ENCODE assay signal across 28 cellular contexts in genomic region chr20:63756648-63756991, GRCh38. TPM values are rescaled to one million over a fixed set of nuclear protein-coding genes. Genes with fewer than 3 reads are reported as not detected.
A peak's percentile ranks its signal among the peaks of the same experiment; 100 is the strongest.
DNase-seq lines count a peak whose midpoint lies in the region; ATAC-seq, FAIRE-seq and TF ChIP-seq lines count a peak whose summit lies in the region.
"Had no signal": no experiment of that assay in that cellular context is flagged by ENCODE, and none has a peak within 500 bp of the region (broad histone marks: within the 10 kb centered on the region; RNA-seq: fewer than 3 reads in every experiment).

No MANE protein-coding gene starts in this region.

- H3K36me3 Mint-ChIP-seq in central memory CD8-positive, alpha-beta T cell (ENCODE audit: insufficient read depth) = no peaks in the 10 kb centered on the region
- H3K36me3 Mint-ChIP-seq: stimulated activated memory B cell treated with anti-CD40 and anti-IgM and Interleukin-4, amounts not matched to agents 10 μg/mL and 1 μg/mL and 100 μg/mL, for 72 hours had no signal

- intact Hi-C loops in HepG2 (cut with micrococcal nuclease; ENCODE audit: unreplicated experiment) = no loop called here
- intact Hi-C loops in right lobe of liver (cut with DNase I) = no loop called here
- intact Hi-C loops in spleen (cut with DNase I; ENCODE audit: low total_unique reads) = no loop called here

- no peak for DNase-seq in HepG2 (ENCODE audit: low spot score)
- no peak for DNase-seq in right lobe of liver
- DNase-seq in NB4 (ENCODE audit: low read depth) = peak; percentile 72
- peak in 1 of 2 donors; percentile 40 for DNase-seq in central memory CD8-positive, alpha-beta T cell (ENCODE audit: low spot score in 2 of 2)
- DNase-seq in spleen = no peak
- no peak for DNase-seq in cerebellar cortex (ENCODE audit: low spot score)
- DNase-seq in GM19238 (ENCODE audit: insufficient read length, low spot score) = no peak
- DNase-seq: activated B cell treated with CpG ODN at 0.5 μM for 24 hours; activated gamma-delta T cell treated with Interleukin-2 at 50 U/mL for 16 hours; activated T-cell treated with anti-CD3 and anti-CD28 coated beads, Interleukin-2, amount 50 U/mL, for 4 hours; adrenal gland; Caco-2; DMS79; NCI-H1417; NCI-H2029 treated with DMSO at 0.1 percent for 48 hours; NCI-H226; NCI-H774; ovary; SJCRH30; stimulated activated CD4-positive, alpha-beta T cell treated with anti-CD3 and anti-CD28 coated beads, Interleukin-4, amount 100 ng/mL, for 24 hours; testis had no signal

- H3K4me1 ChIP-seq in HepG2 (ENCODE audit: insufficient read depth, low read length) (peaks cover 25% of the 10 kb centered on the region), right lobe of liver (no peaks in the 10 kb centered on the region), spleen (peaks cover 0 to 49% (median 21%) of the 10 kb centered on the region in 6 donors)
- H3K4me1 ChIP-seq: adrenal gland, Caco-2, SJCRH30, testis had no signal

- H4K20me1 ChIP-seq in HepG2 (ENCODE audit: insufficient read depth, low read length) = no peaks in the 10 kb centered on the region

- H3K27me3 ChIP-seq in HepG2 (ENCODE audit: control insufficient read depth in 1 of 2, insufficient read depth in 2 of 2, low read length in 2 of 2) (peaks cover 0 to 3% of the 10 kb centered on the region in 2 experiments; a peak in 1 of 5 replicates), right lobe of liver (no peaks in the 10 kb centered on the region), spleen (replicated peaks in 1 of 7) (no peaks in the 10 kb centered on the region)
- H3K27me3 ChIP-seq: adrenal gland, ovary, SJCRH30, testis had no signal

- in situ Hi-C loops in HepG2 (cut with HindIII; ENCODE audit: extremely low pct_ligation_motif_present, low pct_unique_long_range_greater_than_20kb) = no loop called here

- no peaks in the 10 kb centered on the region for H3K27me3 Mint-ChIP-seq in central memory CD8-positive, alpha-beta T cell
- H3K27me3 Mint-ChIP-seq: brain had no signal

- H3K4me3 ChIP-seq in HepG2 (replicated peaks in 1 of 3; ENCODE audit: insufficient read depth in 1 of 3, low read depth in 2 of 3, low read length in 3 of 3) = no peak overlapping the region
- no peak overlapping the region for H3K4me3 ChIP-seq in right lobe of liver
- no peak overlapping the region for H3K4me3 ChIP-seq in NB4 (ENCODE audit: low read depth, low read length)
- H3K4me3 ChIP-seq in spleen = no peak overlapping the region
- H3K4me3 ChIP-seq: adrenal gland, ovary, SJCRH30, testis had no signal

- H3K9ac ChIP-seq in HepG2 (ENCODE audit: insufficient read depth, low read depth, low read length) = no peak overlapping the region

- POLR2A ChIA-PET in HepG2 (lab: Yijun Ruan, JAX) = interaction anchor here (2.0 kb wide), 1 partner anchor 108 kb away, joined by 5 read pairs; the partner anchor contains the start of gene TPD52L2

- peak overlapping the region; percentile 31 for H3K4me3 Mint-ChIP-seq in central memory CD8-positive, alpha-beta T cell
- H3K4me3 Mint-ChIP-seq: activated B cell treated with CpG ODN at 0.5 μM for 24 hours; activated T-cell treated with anti-CD3 and anti-CD28 coated beads, Interleukin-2, amount 50 U/mL, for 4 hours; brain; nephron; stimulated activated memory B cell treated with anti-CD40 and anti-IgM and Interleukin-4, amounts not matched to agents 10 μg/mL and 1 μg/mL and 100 μg/mL, for 72 hours had no signal

- peaks cover 36% of the 10 kb centered on the region for H3K4me1 Mint-ChIP-seq in central memory CD8-positive, alpha-beta T cell
- H3K4me1 Mint-ChIP-seq: activated B cell treated with CpG ODN at 0.5 μM for 24 hours; nephron; stimulated activated memory B cell treated with anti-CD40 and anti-IgM and Interleukin-4, amounts not matched to agents 10 μg/mL and 1 μg/mL and 100 μg/mL, for 72 hours had no signal

- H3K9me3 ChIP-seq in HepG2 (ENCODE audit: low read length) = no peaks in the 10 kb centered on the region
- H3K9me3 ChIP-seq in right lobe of liver = no peaks in the 10 kb centered on the region
- no peaks in the 10 kb centered on the region for H3K9me3 ChIP-seq in spleen
- H3K9me3 ChIP-seq: adrenal gland, ovary, SJCRH30, testis had no signal

- H3K9me3 Mint-ChIP-seq in central memory CD8-positive, alpha-beta T cell = no peaks in the 10 kb centered on the region
- H3K9me3 Mint-ChIP-seq: activated B cell treated with CpG ODN at 0.5 μM for 24 hours; activated T-cell treated with anti-CD3 and anti-CD28 coated beads, Interleukin-2, amount 50 U/mL, for 4 hours; nephron had no signal

- H3K79me2 ChIP-seq in HepG2 (ENCODE audit: insufficient read depth, low read length) = no peaks in the 10 kb centered on the region

- FAIRE-seq in HepG2 (lab: Jason Lieb, UNC) = no peak
- FAIRE-seq: keratinocyte, urothelium cell line had no signal

- CTCF ChIA-PET in HepG2 (lab: Yijun Ruan, JAX; ENCODE audit: low intra/inter-chr PET ratio, low total read pairs) = no interaction called here

- peak overlapping the region; percentile 35 for H3K27ac Mint-ChIP-seq in central memory CD8-positive, alpha-beta T cell (ENCODE audit: low read depth)
- H3K27ac Mint-ChIP-seq: activated B cell treated with CpG ODN at 0.5 μM for 24 hours; nephron; stimulated activated memory B cell treated with anti-CD40 and anti-IgM and Interleukin-4, amounts not matched to agents 10 μg/mL and 1 μg/mL and 100 μg/mL, for 72 hours had no signal

- no peak overlapping the region for H3K27ac ChIP-seq in HepG2 (ENCODE audit: extremely low read length, insufficient read depth, low read length)
- H3K27ac ChIP-seq in right lobe of liver = no peak overlapping the region
- peak overlapping the region in 6 of 8 donors; percentile 19 to 65 (median 56) for H3K27ac ChIP-seq in spleen
- H3K27ac ChIP-seq: adrenal gland, epithelial cell of prostate, ovary, SJCRH30, testis had no signal

- TF ChIP-seq CTCF in HepG2 (CRISPR knock-in tag; IDR thresholded peaks at IDR 0.05) = no peak
- no peak for TF ChIP-seq CTCF in right lobe of liver (IDR thresholded peaks at IDR 0.05)
- no peak for TF ChIP-seq CTCF in NB4 (IDR thresholded peaks at IDR 0.05; ENCODE audit: low read depth, low read length)
- TF ChIP-seq CTCF in spleen (IDR thresholded peaks at IDR 0.05 in 8 of 11, conservative IDR thresholded peaks at IDR 0.05 in 3 of 11) = no peak

- ATAC-seq in HepG2 (peak; percentile 11), right lobe of liver (no peak), HG03196 (IDR thresholded peaks at IDR 0.05; ENCODE audit: unreplicated experiment) (no peak)
- peak; percentile 86 for ATAC-seq in central memory CD8-positive, alpha-beta T cell (replicated peaks; ENCODE audit: extremely low read depth, poor library complexity, severe bottlenecking)
- ATAC-seq: activated T-cell treated with anti-CD3 and anti-CD28 coated beads, Interleukin-2, amount 50 U/mL, for 4 hours; stimulated activated memory B cell treated with anti-CD40 and anti-IgM and Interleukin-4, amounts not matched to agents 10 μg/mL and 1 μg/mL and 100 μg/mL, for 72 hours had no signal

- TF ChIP-seq POLR2A in HepG2 (IDR thresholded peaks at IDR 0.05; ENCODE audit: insufficient read depth in 1 of 2, low read depth in 2 of 2, low read length in 2 of 2) = no peak
- no peak for TF ChIP-seq POLR2A in right lobe of liver (IDR thresholded peaks at IDR 0.05)
- no peak for TF ChIP-seq POLR2A in NB4 (IDR thresholded peaks at IDR 0.05; ENCODE audit: extremely low read depth, insufficient read length)
- no peak for TF ChIP-seq POLR2A in spleen (IDR thresholded peaks at IDR 0.05)

- TF ChIP-seq EP300 in HepG2 (IDR thresholded peaks at IDR 0.05; ENCODE audit: low read depth in 2 of 2, low read length in 2 of 2) (no peak), HepG2 (CRISPR knock-in tag; IDR thresholded peaks at IDR 0.05; ENCODE audit: borderline replicate concordance) (no peak)

- no peak overlapping the region for H3K4me2 ChIP-seq in HepG2 (ENCODE audit: low read depth, low read length)

- TF ChIP-seq RAD21 in HepG2 (CRISPR knock-in tag; IDR thresholded peaks at IDR 0.05) = no peak

- H3K36me3 ChIP-seq in HepG2 (replicated peaks in 1 of 2; ENCODE audit: control insufficient read depth in 1 of 2, insufficient read depth in 2 of 2, low read length in 2 of 2) (no peaks in the 10 kb centered on the region), right lobe of liver (no peaks in the 10 kb centered on the region), spleen (peaks cover 0 to 21% (median 2%) of the 10 kb centered on the region in 6 donors)
- H3K36me3 ChIP-seq: adrenal gland, ovary, SJCRH30 had no signal

- no TSS peak for BruUV-seq in HepG2 (replicated peaks; lab: Mats Ljungman, UMichigan)

- WGBS in HepG2 (ENCODE audit: low lambda C conversion rate) = 27% methylated on average over 8 of the region's 8 CpGs
- WGBS in right lobe of liver (ENCODE audit: insufficient coverage, low coverage, low lambda C conversion rate, missing lambda C conversion rate) = 52% methylated on average over 7 of the region's 8 CpGs
- WGBS in spleen, 5 donors = 42 to 63% (median 47%) methylated on average over 7 to 8 of the region's 8 CpGs

- H2AFZ ChIP-seq in HepG2 (ENCODE audit: low read length) = no peak overlapping the region

RNA-seq across cellular contexts. Expression of gene SLC2A4RG, which starts 17.0 kb away (rescaled TPM):
- total RNA-seq in HepG2 (2016; rRNA removed; fragmentation: Illumina TruSeq; extraction: Trizol) (47.4 and 91.4 TPM in 2 replicates), right lobe of liver (100 to 1,000 TPM in 2 of 6 experiments, 10 to 100 TPM in 4; 36.0 to 180 (median 73.8) TPM), spleen (100 to 1,000 TPM in 1 of 7 donors, 10 to 100 TPM in 6; 39.9 to 107 (median 64.8) TPM)
- 129 and 134 TPM in 2 replicates for total RNA-seq in HepG2 (2016; cell fraction: cytosol; rRNA removed; fragmentation: Illumina TruSeq; extraction: Trizol; ENCODE audit: low read depth)
- total RNA-seq in HepG2 (2016; cell fraction: insoluble cytoplasmic fraction; rRNA removed; fragmentation: Illumina TruSeq; extraction: Trizol) = 39.6 and 94.5 TPM in 2 replicates
- 171 and 186 TPM in 2 replicates for total RNA-seq in HepG2 (2016; cell fraction: membrane; rRNA removed; fragmentation: Illumina TruSeq; extraction: Trizol)
- total RNA-seq in HepG2 (2016; cell fraction: nucleus; rRNA removed; fragmentation: Illumina TruSeq; extraction: Trizol) = 92.1 and 130 TPM in 2 replicates
- polyA plus RNA-seq in HepG2 (2011; rRNA removed) (95.9 and 105 TPM in 2 replicates), spleen (10 to 100 TPM; 27.5 to 44.0 (median 34.3) TPM)
- polyA plus RNA-seq in HepG2 (2011; cell fraction: cytosol; rRNA removed) = 36.7 and 62.3 TPM in 2 replicates
- polyA plus RNA-seq in HepG2 (2011; cell fraction: nucleus; rRNA removed) = 581 and 754 TPM in 2 replicates
- 65.4 and 92.2 TPM in 2 replicates for polyA plus RNA-seq in HepG2 (2012)
- polyA plus RNA-seq in HepG2 (2016; cell fraction: cytosol; fragmentation: Illumina TruSeq; extraction: Trizol; ENCODE audit: low read depth) = 354 and 372 TPM in 2 replicates
- polyA plus RNA-seq in HepG2 (2016; cell fraction: insoluble cytoplasmic fraction; fragmentation: Illumina TruSeq; extraction: Trizol; ENCODE audit: low read depth) = 107 and 130 TPM in 2 replicates
- polyA plus RNA-seq in HepG2 (2016; cell fraction: membrane; fragmentation: Illumina TruSeq; extraction: Trizol; ENCODE audit: low read depth) = 352 and 381 TPM in 2 replicates
- 510 and 535 TPM in 2 replicates for polyA plus RNA-seq in HepG2 (2016; cell fraction: nucleus; fragmentation: Illumina TruSeq; extraction: Trizol; ENCODE audit: insufficient read depth, low read depth)
- 23.9 and 51.3 TPM in 2 replicates for polyA minus RNA-seq in HepG2 (2011; rRNA and poly(A)+ RNA removed; ENCODE audit: low replicate concordance)
- polyA minus RNA-seq in HepG2 (2011; cell fraction: cytosol; rRNA and poly(A)+ RNA removed) = 24.3 and 27.0 TPM in 2 replicates
- 61.3 and 75.8 TPM in 2 replicates for polyA minus RNA-seq in HepG2 (2011; cell fraction: nucleus; rRNA and poly(A)+ RNA removed)

RNA-seq across cellular contexts. Expression of gene LIME1, which starts 20.2 kb away (rescaled TPM):
- total RNA-seq in HepG2 (2016; rRNA removed; fragmentation: Illumina TruSeq; extraction: Trizol) (51.5 and 61.5 TPM in 2 replicates), right lobe of liver (100 to 1,000 TPM in 2 of 6 experiments, 10 to 100 TPM in 4; 37.0 to 118 (median 65.5) TPM), spleen (10 to 100 TPM; 24.0 to 93.4 (median 39.0) TPM)
- total RNA-seq in HepG2 (2016; cell fraction: cytosol; rRNA removed; fragmentation: Illumina TruSeq; extraction: Trizol; ENCODE audit: low read depth) = 59.8 and 81.2 TPM in 2 replicates
- 46.5 and 57.9 TPM in 2 replicates for total RNA-seq in HepG2 (2016; cell fraction: insoluble cytoplasmic fraction; rRNA removed; fragmentation: Illumina TruSeq; extraction: Trizol)
- 59.4 and 77.4 TPM in 2 replicates for total RNA-seq in HepG2 (2016; cell fraction: membrane; rRNA removed; fragmentation: Illumina TruSeq; extraction: Trizol)
- total RNA-seq in HepG2 (2016; cell fraction: nucleus; rRNA removed; fragmentation: Illumina TruSeq; extraction: Trizol) = 31.7 and 32.4 TPM in 2 replicates
- polyA plus RNA-seq in HepG2 (2011; rRNA removed) (13.0 and 23.5 TPM in 2 replicates), spleen (10 to 100 TPM; 56.2 to 96.6 (median 80.4) TPM)
- polyA plus RNA-seq in HepG2 (2011; cell fraction: cytosol; rRNA removed) = 20.4 and 43.4 TPM in 2 replicates
- 145 and 202 TPM in 2 replicates for polyA plus RNA-seq in HepG2 (2011; cell fraction: nucleus; rRNA removed)
- 14.6 and 20.3 TPM in 2 replicates for polyA plus RNA-seq in HepG2 (2012)
- polyA plus RNA-seq in HepG2 (2016; cell fraction: cytosol; fragmentation: Illumina TruSeq; extraction: Trizol; ENCODE audit: low read depth) = 90.7 and 108 TPM in 2 replicates
- polyA plus RNA-seq in HepG2 (2016; cell fraction: insoluble cytoplasmic fraction; fragmentation: Illumina TruSeq; extraction: Trizol; ENCODE audit: low read depth) = 72.4 and 82.2 TPM in 2 replicates
- polyA plus RNA-seq in HepG2 (2016; cell fraction: membrane; fragmentation: Illumina TruSeq; extraction: Trizol; ENCODE audit: low read depth) = 75.9 and 77.5 TPM in 2 replicates
- 89.9 and 96.0 TPM in 2 replicates for polyA plus RNA-seq in HepG2 (2016; cell fraction: nucleus; fragmentation: Illumina TruSeq; extraction: Trizol; ENCODE audit: insufficient read depth, low read depth)
- polyA minus RNA-seq in HepG2 (2011; rRNA and poly(A)+ RNA removed; ENCODE audit: low replicate concordance) = 2.1 and 20.3 TPM in 2 replicates
- polyA minus RNA-seq in HepG2 (2011; cell fraction: cytosol; rRNA and poly(A)+ RNA removed) = 22.2 and 31.7 TPM in 2 replicates
- 13.2 and 15.8 TPM in 2 replicates for polyA minus RNA-seq in HepG2 (2011; cell fraction: nucleus; rRNA and poly(A)+ RNA removed)

RNA-seq across cellular contexts. Expression of gene ZGPAT, which starts 48.8 kb away (rescaled TPM):
- 40.2 and 41.9 TPM in 2 replicates for total RNA-seq in HepG2 (2016; rRNA removed; fragmentation: Illumina TruSeq; extraction: Trizol)
- total RNA-seq in HepG2 (2016; cell fraction: cytosol; rRNA removed; fragmentation: Illumina TruSeq; extraction: Trizol; ENCODE audit: low read depth) = 34.8 and 37.0 TPM in 2 replicates
- 37.7 and 46.6 TPM in 2 replicates for total RNA-seq in HepG2 (2016; cell fraction: insoluble cytoplasmic fraction; rRNA removed; fragmentation: Illumina TruSeq; extraction: Trizol)
- 18.3 and 22.0 TPM in 2 replicates for total RNA-seq in HepG2 (2016; cell fraction: membrane; rRNA removed; fragmentation: Illumina TruSeq; extraction: Trizol)
- total RNA-seq in HepG2 (2016; cell fraction: nucleus; rRNA removed; fragmentation: Illumina TruSeq; extraction: Trizol) = 23.9 and 24.8 TPM in 2 replicates
- 23.0 and 32.8 TPM in 2 replicates for polyA plus RNA-seq in HepG2 (2011; rRNA removed)
- 17.1 and 24.8 TPM in 2 replicates for polyA plus RNA-seq in HepG2 (2011; cell fraction: cytosol; rRNA removed)
- polyA plus RNA-seq in HepG2 (2011; cell fraction: nucleus; rRNA removed) = 93.0 and 104 TPM in 2 replicates
- polyA plus RNA-seq in HepG2 (2012) = 16.8 and 17.7 TPM in 2 replicates
- polyA plus RNA-seq in HepG2 (2016; cell fraction: cytosol; fragmentation: Illumina TruSeq; extraction: Trizol; ENCODE audit: low read depth) = 4.5 and 5.1 TPM in 2 replicates
- 36.0 and 43.8 TPM in 2 replicates for polyA plus RNA-seq in HepG2 (2016; cell fraction: insoluble cytoplasmic fraction; fragmentation: Illumina TruSeq; extraction: Trizol; ENCODE audit: low read depth)
- polyA plus RNA-seq in HepG2 (2016; cell fraction: membrane; fragmentation: Illumina TruSeq; extraction: Trizol; ENCODE audit: low read depth) = 9.1 and 10.0 TPM in 2 replicates
- 70.9 and 80.9 TPM in 2 replicates for polyA plus RNA-seq in HepG2 (2016; cell fraction: nucleus; fragmentation: Illumina TruSeq; extraction: Trizol; ENCODE audit: insufficient read depth, low read depth)
- 12.8 and 40.1 TPM in 2 replicates for polyA minus RNA-seq in HepG2 (2011; rRNA and poly(A)+ RNA removed; ENCODE audit: low replicate concordance)
- polyA minus RNA-seq in HepG2 (2011; cell fraction: cytosol; rRNA and poly(A)+ RNA removed) = 9.3 and 9.5 TPM in 2 replicates
- polyA minus RNA-seq in HepG2 (2011; cell fraction: nucleus; rRNA and poly(A)+ RNA removed) = 13.8 and 15.9 TPM in 2 replicates
- total RNA-seq in right lobe of liver = 10 to 100 TPM; 18.7 to 68.9 (median 31.9) TPM
- total RNA-seq in spleen = 10 to 100 TPM; 23.6 to 45.7 (median 38.1) TPM
- polyA plus RNA-seq in spleen = 10 to 100 TPM; 27.6 to 72.8 (median 50.0) TPM

RNA-seq across cellular contexts. Expression of gene ARFRP1, which starts 48.8 kb away (rescaled TPM):
- total RNA-seq in HepG2 (2016; rRNA removed; fragmentation: Illumina TruSeq; extraction: Trizol) = 33.7 and 51.1 TPM in 2 replicates
- 9.6 and 11.5 TPM in 2 replicates for total RNA-seq in HepG2 (2016; cell fraction: cytosol; rRNA removed; fragmentation: Illumina TruSeq; extraction: Trizol; ENCODE audit: low read depth)
- total RNA-seq in HepG2 (2016; cell fraction: insoluble cytoplasmic fraction; rRNA removed; fragmentation: Illumina TruSeq; extraction: Trizol) = 31.8 and 53.2 TPM in 2 replicates
- total RNA-seq in HepG2 (2016; cell fraction: membrane; rRNA removed; fragmentation: Illumina TruSeq; extraction: Trizol) = 22.2 and 23.1 TPM in 2 replicates
- total RNA-seq in HepG2 (2016; cell fraction: nucleus; rRNA removed; fragmentation: Illumina TruSeq; extraction: Trizol) = 37.5 and 46.0 TPM in 2 replicates
- polyA plus RNA-seq in HepG2 (2011; rRNA removed) = 32.0 and 42.8 TPM in 2 replicates
- polyA plus RNA-seq in HepG2 (2011; cell fraction: cytosol; rRNA removed) = 48.5 and 49.6 TPM in 2 replicates
- polyA plus RNA-seq in HepG2 (2011; cell fraction: nucleus; rRNA removed) = 123 and 125 TPM in 2 replicates
- polyA plus RNA-seq in HepG2 (2012) = 26.6 and 30.7 TPM in 2 replicates
- polyA plus RNA-seq in HepG2 (2016; cell fraction: cytosol; fragmentation: Illumina TruSeq; extraction: Trizol; ENCODE audit: low read depth) = 8.8 and 9.1 TPM in 2 replicates
- polyA plus RNA-seq in HepG2 (2016; cell fraction: insoluble cytoplasmic fraction; fragmentation: Illumina TruSeq; extraction: Trizol; ENCODE audit: low read depth) = 30.0 and 34.6 TPM in 2 replicates
- 12.6 and 13.5 TPM in 2 replicates for polyA plus RNA-seq in HepG2 (2016; cell fraction: membrane; fragmentation: Illumina TruSeq; extraction: Trizol; ENCODE audit: low read depth)
- polyA plus RNA-seq in HepG2 (2016; cell fraction: nucleus; fragmentation: Illumina TruSeq; extraction: Trizol; ENCODE audit: insufficient read depth, low read depth) = 86.0 and 91.0 TPM in 2 replicates
- polyA minus RNA-seq in HepG2 (2011; rRNA and poly(A)+ RNA removed; ENCODE audit: low replicate concordance) = 28.5 and 35.1 TPM in 2 replicates
- polyA minus RNA-seq in HepG2 (2011; cell fraction: cytosol; rRNA and poly(A)+ RNA removed) = 10.4 and 12.4 TPM in 2 replicates
- 55.9 and 67.1 TPM in 2 replicates for polyA minus RNA-seq in HepG2 (2011; cell fraction: nucleus; rRNA and poly(A)+ RNA removed)
- total RNA-seq in right lobe of liver = 10 to 100 TPM; 16.0 to 22.2 (median 20.2) TPM
- total RNA-seq in spleen = 10 to 100 TPM; 36.7 to 84.2 (median 60.8) TPM
- polyA plus RNA-seq in spleen = 100 to 1,000 TPM in 1 of 3 donors, 10 to 100 TPM in 2; 64.5 to 118 (median 83.8) TPM

Comparison
In these comparisons a context has a peak if more than half of its experiments do, and no peak if none do; other contexts are left out.
1. ATAC-seq: peak in HepG2 (single experiment) and central memory CD8-positive, alpha-beta T cell (single experiment); none in right lobe of liver (0 of 4) and HG03196 (single experiment).
2. H3K27ac ChIP-seq: peak in spleen (6 of 8); none in HepG2 (single experiment) and right lobe of liver (0 of 3).